In the genomic region with DNA sequence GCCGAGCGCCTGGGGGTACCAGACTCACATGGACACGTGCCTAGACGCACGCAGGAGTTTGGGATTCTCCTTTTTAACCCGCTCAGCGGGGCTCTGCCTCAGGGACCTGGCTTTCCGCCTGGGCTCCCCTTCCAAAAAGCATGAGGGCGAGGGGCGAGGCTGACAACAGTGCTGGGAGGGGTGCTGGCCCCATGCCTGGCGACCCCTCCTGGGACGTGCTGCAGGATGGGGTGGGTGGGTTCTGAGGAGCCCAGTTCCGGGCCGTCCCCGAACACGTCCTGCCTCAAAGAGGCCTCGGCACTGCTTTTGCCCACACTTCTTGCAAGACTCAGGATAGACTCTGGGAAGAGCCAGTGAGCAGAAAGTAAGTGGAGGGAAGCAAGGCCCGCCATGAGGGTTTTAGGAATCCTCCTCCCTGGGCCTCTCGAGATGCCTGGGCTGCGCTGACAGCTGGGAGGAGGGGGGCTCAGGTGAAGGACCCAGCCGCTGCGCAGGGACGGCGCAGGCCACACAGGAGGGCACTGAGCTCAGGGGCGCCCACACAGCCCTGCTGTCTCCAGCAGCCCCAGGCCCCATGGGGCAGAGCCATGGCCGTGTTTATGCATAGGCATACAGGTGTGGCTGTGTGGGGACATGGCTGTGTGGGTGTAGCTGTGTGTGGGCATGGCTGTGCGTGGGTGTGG, we compare ENCODE assay signal across 19 cellular contexts. TPM values are rescaled to one million over a fixed set of nuclear protein-coding genes. Genes with fewer than 3 reads are reported as not detected.
"Had no signal": no experiment of that assay in that cellular context is flagged by ENCODE, and none has a peak within 500 bp of the region (broad histone marks: within the 10 kb centered on the region; RNA-seq: fewer than 3 reads in every experiment).

No MANE protein-coding gene starts in this region.

- H3K9me3 Mint-ChIP-seq: immature natural killer cell; naive thymus-derived CD8-positive, alpha-beta T cell; stimulated activated naive CD8-positive, alpha-beta T cell treated with anti-CD3 and anti-CD28 coated beads, Interleukin-15, Interleukin-2, amounts not matched to agents 100 ng/mL and 50 ng/mL, for 24 hours; WTC11 had no signal

- H3K27ac ChIP-seq: testis had no signal

- H3K27me3 ChIP-seq: spleen, testis had no signal

- H3K4me3 ChIP-seq: lung, mucosa of descending colon, spleen, testis had no signal

- H3K4me1 Mint-ChIP-seq: WTC11 had no signal

- H3K4me3 Mint-ChIP-seq: immature natural killer cell; naive thymus-derived CD8-positive, alpha-beta T cell; stimulated activated naive CD8-positive, alpha-beta T cell treated with anti-CD3 and anti-CD28 coated beads, Interleukin-15, Interleukin-2, amounts not matched to agents 100 ng/mL and 50 ng/mL, for 24 hours; WTC11 had no signal

- H3K4me1 ChIP-seq: testis had no signal

- H3K27me3 Mint-ChIP-seq: naive thymus-derived CD8-positive, alpha-beta T cell; progenitor cell of endocrine pancreas; stimulated activated naive CD8-positive, alpha-beta T cell treated with anti-CD3 and anti-CD28 coated beads, Interleukin-15, Interleukin-2, amounts not matched to agents 100 ng/mL and 50 ng/mL, for 24 hours had no signal

- DNase-seq: activated CD4-positive, alpha-beta T cell treated with anti-CD3 and anti-CD28 coated beads for 48 hours; activated effector memory CD4-positive, alpha-beta T cell treated with Interleukin-2 at 50 U/mL for 16 hours; central memory CD4-positive, alpha-beta T cell; cortex of kidney; immature natural killer cell; left cardiac atrium; naive thymus-derived CD8-positive, alpha-beta T cell; spleen; stimulated activated CD4-positive, alpha-beta T cell treated with anti-CD3 and anti-CD28 coated beads, Interleukin-1b, Interleukin-23, amount 100 ng/mL, for 48 hours; testis had no signal

- H3K36me3 Mint-ChIP-seq: immature natural killer cell; naive thymus-derived CD8-positive, alpha-beta T cell; WTC11 had no signal

- H3K9me3 ChIP-seq: mucosa of descending colon, spleen, testis had no signal

- ATAC-seq: left cardiac atrium; naive thymus-derived CD8-positive, alpha-beta T cell had no signal

- H3K27ac Mint-ChIP-seq: immature natural killer cell; naive thymus-derived CD8-positive, alpha-beta T cell; progenitor cell of endocrine pancreas; stimulated activated naive CD8-positive, alpha-beta T cell treated with anti-CD3 and anti-CD28 coated beads, Interleukin-15, Interleukin-2, amounts not matched to agents 100 ng/mL and 50 ng/mL, for 24 hours; WTC11 had no signal

RNA-seq across cellular contexts. Expression of a gene that starts 15.4 kb away (rescaled TPM):
- total RNA-seq: glomerular endothelial cell; left cardiac atrium; lung; mucosa of descending colon; naive thymus-derived CD8-positive, alpha-beta T cell; SK-MEL-5; T-helper 1 cell treated with Interleukin-12 subunit alpha and Interleukin-12 subunit beta and Interleukin-4 antibody, amounts not matched to agents 30 ng/mL and 1 ng/mL, for 36 hours; ureter; WTC11 had no signal
- polyA plus RNA-seq: immature natural killer cell; naive thymus-derived CD8-positive, alpha-beta T cell had no signal
